Comparison of ENCODE assay signal across 1 cellular context in genomic region chr5:171966964-171967363, GRCh38.
TF ChIP-seq lines count a peak whose summit lies in the region.

No MANE protein-coding gene starts in this region.

TF ChIP-seq in neural cell, 6 proteins besides CTCF, POLR2A, EP300 and RAD21:
- TF ChIP-seq SMC3 (conservative IDR thresholded peaks at IDR 0.05; ENCODE audit: poor library complexity): no peak
- TF ChIP-seq POLR2AphosphoS5 (IDR thresholded peaks at IDR 0.05): no peak
- no peak for TF ChIP-seq REST (IDR thresholded peaks at IDR 0.05; ENCODE audit: borderline replicate concordance)
- no peak for TF ChIP-seq MXI1 (conservative IDR thresholded peaks at IDR 0.05; ENCODE audit: poor library complexity, severe bottlenecking)
- TF ChIP-seq TAF1 (IDR thresholded peaks at IDR 0.05; ENCODE audit: low read depth): no peak
- no peak for TF ChIP-seq EZH2 (IDR thresholded peaks at IDR 0.05; ENCODE audit: borderline replicate concordance, insufficient read depth, low read length, poor library complexity, severe bottlenecking)
